Comparison of ENCODE assay signal across 8 cellular contexts in genomic region chr10:30493609-30494530, GRCh38. TPM values are rescaled to one million over a fixed set of nuclear protein-coding genes. Genes with fewer than 3 reads are reported as not detected.
DNase-seq lines count a peak whose midpoint lies in the region; ATAC-seq and TF ChIP-seq lines count a peak whose summit lies in the region.

No MANE protein-coding gene starts in this region.

- TF ChIP-seq CTCF in chondrocyte (IDR thresholded peaks at IDR 0.05), result peak; percentile 12
- TF ChIP-seq CTCF in neural progenitor cell (IDR thresholded peaks at IDR 0.05), result peak; percentile 16
- TF ChIP-seq CTCF in progenitor cell of endocrine pancreas (IDR thresholded peaks at IDR 0.05; ENCODE audit: unreplicated experiment), result no peak

- DNase-seq in CD8-positive, alpha-beta memory T cell, result peak in 1 of 5 donors; percentile 47
- peak; percentile 90 to 96 for DNase-seq in Kasumi-1 (lab: John Stamatoyannopoulos, UW)
- no peak for DNase-seq in chondrocyte (ENCODE audit: low spot score)
- DNase-seq in neural progenitor cell (ENCODE audit: low spot score), result no peak
- DNase-seq in progenitor cell of endocrine pancreas (ENCODE audit: low spot score, unreplicated experiment), result no peak
- DNase-seq in stimulated activated CD4-positive, alpha-beta T cell treated with anti-CD3 and anti-CD28 coated beads, Interleukin-2, amount 100 ng/mL, for 24 hours, result no peak

- H3K4me2 ChIP-seq in neural progenitor cell, result no peak overlapping the region

- peaks cover 77 to 95% (median 83%) of the 10 kb centered on the region in 3 donors for H3K4me1 Mint-ChIP-seq in CD8-positive, alpha-beta memory T cell
- peaks cover 18% of the 10 kb centered on the region for H3K4me1 Mint-ChIP-seq in chondrocyte (ENCODE audit: low read depth)
- peaks cover 19% of the 10 kb centered on the region for H3K4me1 Mint-ChIP-seq in neural progenitor cell
- H3K4me1 Mint-ChIP-seq in progenitor cell of endocrine pancreas (ENCODE audit: low read depth), result no peaks in the 10 kb centered on the region

- no peaks in the 10 kb centered on the region for H3K27me3 ChIP-seq in CD8-positive, alpha-beta memory T cell (ENCODE audit: insufficient read depth, low read length, poor library complexity, severe bottlenecking)
- H3K27me3 ChIP-seq in neural progenitor cell, result no peaks in the 10 kb centered on the region

- peak overlapping the region in 2 of 7 donors; percentile 18 to 59 for H3K4me3 Mint-ChIP-seq in CD8-positive, alpha-beta memory T cell
- no peak overlapping the region for H3K4me3 Mint-ChIP-seq in chondrocyte (ENCODE audit: unreplicated experiment)
- H3K4me3 Mint-ChIP-seq in neural progenitor cell, result no peak overlapping the region
- H3K4me3 Mint-ChIP-seq in progenitor cell of endocrine pancreas (ENCODE audit: low read depth), result no peak overlapping the region

- H2AFZ ChIP-seq in neural progenitor cell (replicated peaks), result no peak overlapping the region

- POLR2A ChIA-PET in CD8-positive, alpha-beta memory T cell (lab: Charles Lee), result interaction anchor here (0.7 to 1.7 kb wide), 3 partner anchors 8 to 37 kb away, joined by 3 to 8 read pairs (median 5); no protein-coding TSS in a partner anchor

- CTCF ChIA-PET in CD8-positive, alpha-beta memory T cell (lab: Charles Lee), result interaction anchor here (0.9 to 3.4 kb wide), 4 partner anchors 9 to 80 kb away, joined by 4 to 24 read pairs (median 4); no protein-coding TSS in a partner anchor

- no peak overlapping the region for H3K9ac ChIP-seq in neural progenitor cell

- no peaks in the 10 kb centered on the region for H3K9me3 ChIP-seq in CD8-positive, alpha-beta memory T cell (ENCODE audit: low read length)
- H3K9me3 ChIP-seq in neural progenitor cell (ENCODE audit: low read depth), result no peaks in the 10 kb centered on the region

- H3K4me1 ChIP-seq in CD8-positive, alpha-beta memory T cell (ENCODE audit: insufficient read depth, low read length), result peaks cover 67% of the 10 kb centered on the region
- H3K4me1 ChIP-seq in neural progenitor cell, result peaks cover 7% of the 10 kb centered on the region

- peaks cover 0 to 4% of the 10 kb centered on the region in 2 donors for H3K27me3 Mint-ChIP-seq in CD8-positive, alpha-beta memory T cell
- H3K27me3 Mint-ChIP-seq in chondrocyte (ENCODE audit: low read depth), result peaks cover 14% of the 10 kb centered on the region
- peaks cover 6% of the 10 kb centered on the region for H3K27me3 Mint-ChIP-seq in neural progenitor cell (ENCODE audit: insufficient read depth, low read depth)
- peaks cover 21% of the 10 kb centered on the region for H3K27me3 Mint-ChIP-seq in progenitor cell of endocrine pancreas

- peak; percentile 39 for ATAC-seq in GM19372 (IDR thresholded peaks at IDR 0.05; ENCODE audit: low read depth, unreplicated experiment)
- ATAC-seq in GM18519 (IDR thresholded peaks at IDR 0.05; ENCODE audit: low FRiP score, unreplicated experiment), result no peak

- no peaks in the 10 kb centered on the region for H4K20me1 ChIP-seq in neural progenitor cell (ENCODE audit: low read depth)

- H3K27ac ChIP-seq in CD8-positive, alpha-beta memory T cell (ENCODE audit: low read depth, low read length), result peak overlapping the region; percentile 17
- H3K27ac ChIP-seq in neural progenitor cell, result no peak overlapping the region

- H3K9me3 Mint-ChIP-seq in CD8-positive, alpha-beta memory T cell, result no peaks in the 10 kb centered on the region
- H3K9me3 Mint-ChIP-seq in chondrocyte (ENCODE audit: low read depth) (peaks cover 3% of the 10 kb centered on the region), neural progenitor cell (no peaks in the 10 kb centered on the region), progenitor cell of endocrine pancreas (ENCODE audit: low read depth) (no peaks in the 10 kb centered on the region)

- H3K36me3 ChIP-seq in CD8-positive, alpha-beta memory T cell (ENCODE audit: insufficient read depth, low read length), result no peaks in the 10 kb centered on the region
- H3K36me3 ChIP-seq in neural progenitor cell, result no peaks in the 10 kb centered on the region

- peaks cover 0 to 3% (median 3%) of the 10 kb centered on the region in 3 donors for H3K36me3 Mint-ChIP-seq in CD8-positive, alpha-beta memory T cell
- H3K36me3 Mint-ChIP-seq in chondrocyte (ENCODE audit: low read depth) (no peaks in the 10 kb centered on the region), neural progenitor cell (no peaks in the 10 kb centered on the region), progenitor cell of endocrine pancreas (ENCODE audit: insufficient read depth) (no peaks in the 10 kb centered on the region)

- no peak overlapping the region for H3K4me3 ChIP-seq in CD8-positive, alpha-beta memory T cell (ENCODE audit: low read length)
- no peak overlapping the region for H3K4me3 ChIP-seq in neural progenitor cell

- H3F3A ChIP-seq in neural progenitor cell (ENCODE audit: low read depth), result no peaks in the 10 kb centered on the region

- H3K79me2 ChIP-seq in neural progenitor cell (ENCODE audit: low read depth), result no peaks in the 10 kb centered on the region

- peak overlapping the region; percentile 17 to 95 (median 73) for H3K27ac Mint-ChIP-seq in CD8-positive, alpha-beta memory T cell
- no peak overlapping the region for H3K27ac Mint-ChIP-seq in chondrocyte (ENCODE audit: unreplicated experiment)
- H3K27ac Mint-ChIP-seq in neural progenitor cell, result no peak overlapping the region
- H3K27ac Mint-ChIP-seq in progenitor cell of endocrine pancreas, result no peak overlapping the region

RNA-seq across cellular contexts. Expression of gene MAP3K8, which starts 59.9 kb away (rescaled TPM):
- 10 to 100 TPM; 40.3 to 42.6 TPM for total RNA-seq in CD8-positive, alpha-beta memory T cell
- 16.4 TPM for polyA plus RNA-seq in CD8-positive, alpha-beta memory T cell
- total RNA-seq in chondrocyte (8.1 to 9.4 TPM (median 8.7 TPM) in 3 replicates), neural progenitor cell (ENCODE audit: low replicate concordance) (4.7 and 7.3 TPM in 2 replicates), progenitor cell of endocrine pancreas (15.0 and 16.8 TPM in 2 replicates)

Comparison
In these comparisons a context has a peak if more than half of its experiments do, and no peak if none do; other contexts are left out.
1. DNase-seq: peak in Kasumi-1 (2 of 2); none in chondrocyte (single experiment), neural progenitor cell (single experiment), progenitor cell of endocrine pancreas (single experiment) and stimulated activated CD4-positive, alpha-beta T cell treated with anti-CD3 and anti-CD28 coated beads, Interleukin-2, amount 100 ng/mL, for 24 hours (0 of 2).
2. H3K27ac Mint-ChIP-seq: peak in CD8-positive, alpha-beta memory T cell (8 of 8); none in chondrocyte (single experiment), neural progenitor cell (single experiment) and progenitor cell of endocrine pancreas (single experiment).